In genomic region chr4:10163296-10163695, GRCh38 we compare ENCODE assay signal across 20 cellular contexts.
"Had no signal": no experiment of that assay in that cellular context is flagged by ENCODE, and none has a peak within 500 bp of the region (broad histone marks: within the 10 kb centered on the region; RNA-seq: fewer than 3 reads in every experiment).

No MANE protein-coding gene starts in this region.

- H3K36me3 Mint-ChIP-seq: naive B cell; stimulated activated naive B cell treated with anti-CD40 and anti-IgM and Interleukin-4, amounts not matched to agents 10 μg/mL and 1 μg/mL and 100 μg/mL, for 72 hours had no signal

- H3K4me1 Mint-ChIP-seq: nephron progenitor cell; stimulated activated naive B cell treated with anti-CD40 and anti-IgM and Interleukin-4, amounts not matched to agents 10 μg/mL and 1 μg/mL and 100 μg/mL, for 72 hours had no signal

- H3K27me3 Mint-ChIP-seq: naive B cell; stimulated activated naive CD8-positive, alpha-beta T cell treated with anti-CD3 and anti-CD28 coated beads, Interleukin-15, amount 100 ng/mL, for 72 hours had no signal

- ATAC-seq: psoas muscle; stimulated activated naive B cell treated with anti-CD40 and anti-IgM and Interleukin-4, amounts not matched to agents 10 μg/mL and 1 μg/mL and 100 μg/mL, for 72 hours; stimulated activated naive CD8-positive, alpha-beta T cell treated with anti-CD3 and anti-CD28 coated beads, Interleukin-15, amount 100 ng/mL, for 72 hours had no signal

- H3K36me3 ChIP-seq: left lung, sigmoid colon, transverse colon had no signal

- H3K9me3 Mint-ChIP-seq: naive B cell; nephron progenitor cell; stimulated activated naive B cell treated with anti-CD40 and anti-IgM and Interleukin-4, amounts not matched to agents 10 μg/mL and 1 μg/mL and 100 μg/mL, for 72 hours; stimulated activated naive CD8-positive, alpha-beta T cell treated with anti-CD3 and anti-CD28 coated beads, Interleukin-15, amount 100 ng/mL, for 72 hours had no signal

- H3K27ac ChIP-seq: coronary artery, left lung, psoas muscle, sigmoid colon, skin epidermis, testis had no signal

- DNase-seq: effector CD4-positive, alpha-beta T cell; foreskin melanocyte; head of caudate nucleus; islet precursor cell; left lung; mesendoderm; naive B cell; nephron progenitor cell; psoas muscle; retina; sigmoid colon; stimulated activated CD4-positive, alpha-beta T cell treated with anti-CD3 and anti-CD28 coated beads, Interleukin-2, amount 100 ng/mL, for 24 hours; stimulated activated CD4-positive, alpha-beta T cell treated with anti-CD3 and anti-CD28 coated beads, Interleukin-4, amount 100 ng/mL, for 4 hours; stimulated activated naive B cell treated with anti-CD40 and anti-IgM and Interleukin-4, amounts not matched to agents 10 μg/mL and 1 μg/mL and 100 μg/mL, for 72 hours; stimulated activated naive CD8-positive, alpha-beta T cell treated with anti-CD3 and anti-CD28 coated beads, Interleukin-15, amount 100 ng/mL, for 72 hours; testis; transverse colon had no signal

- H3K27me3 ChIP-seq: left lung, sigmoid colon, testis, transverse colon had no signal

- H3K4me3 ChIP-seq: coronary artery, left lung, psoas muscle, sigmoid colon, skin epidermis, testis, transverse colon had no signal

- H3K27ac Mint-ChIP-seq: naive B cell; nephron progenitor cell; stimulated activated naive B cell treated with anti-CD40 and anti-IgM and Interleukin-4, amounts not matched to agents 10 μg/mL and 1 μg/mL and 100 μg/mL, for 72 hours had no signal

- H3K4me1 ChIP-seq: left lung, psoas muscle, testis had no signal

- FAIRE-seq: urothelium cell line had no signal

- H3K4me3 Mint-ChIP-seq: naive B cell; nephron progenitor cell; stimulated activated naive B cell treated with anti-CD40 and anti-IgM and Interleukin-4, amounts not matched to agents 10 μg/mL and 1 μg/mL and 100 μg/mL, for 72 hours; stimulated activated naive CD8-positive, alpha-beta T cell treated with anti-CD3 and anti-CD28 coated beads, Interleukin-15, amount 100 ng/mL, for 72 hours had no signal

- H3K9me3 ChIP-seq: left lung, psoas muscle, sigmoid colon, testis, transverse colon had no signal
